In the genomic region with DNA sequence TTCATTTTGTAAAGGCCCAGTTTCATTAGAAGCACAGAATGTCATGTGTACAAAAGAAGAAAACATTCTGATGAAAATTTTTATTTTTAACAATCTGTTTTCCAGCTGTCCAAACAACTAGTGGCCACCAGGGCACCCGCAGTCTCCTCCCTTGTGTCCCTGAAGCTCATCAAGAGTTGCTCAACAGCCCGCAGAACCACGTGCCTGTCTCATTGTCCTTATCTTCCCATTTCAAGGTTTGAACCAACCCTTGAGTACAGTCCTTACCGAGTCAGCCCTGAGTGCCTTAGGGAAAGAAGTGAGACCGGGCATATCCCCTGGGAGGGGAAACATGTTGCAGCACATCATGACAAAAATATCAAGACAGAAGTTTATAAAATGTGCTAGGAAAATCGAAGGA, we compare ENCODE assay signal across 1 cellular context.
TF ChIP-seq lines count a peak whose summit lies in the region.

No MANE protein-coding gene starts in this region.

TF ChIP-seq in HepG2, 621 proteins besides CTCF, POLR2A, EP300 and RAD21 (continued from another document):
- TF ChIP-seq SAP130 (CRISPR knock-in tag; IDR thresholded peaks at IDR 0.05; ENCODE audit: low read depth) (peak; percentile 35; the same call in 1 of the 2 replicates), HDAC6 (IDR thresholded peaks at IDR 0.05; ENCODE audit: low read depth, low read length) (no peak), FOXA1 (IDR thresholded peaks at IDR 0.05) (no peak), FOXA1 (CRISPR knock-in tag; IDR thresholded peaks at IDR 0.05) (0 out of 2 replicates have a peak, but pooled peaks have one; percentile 48), SNAI1 (CRISPR knock-in tag; IDR thresholded peaks at IDR 0.05; ENCODE audit: borderline replicate concordance) (no peak), FOXP1 (IDR thresholded peaks at IDR 0.05) (no peak), FOXP1 (CRISPR knock-in tag; IDR thresholded peaks at IDR 0.05) (no peak), NPAS2 (CRISPR knock-in tag; IDR thresholded peaks at IDR 0.05; ENCODE audit: borderline replicate concordance) (no peak), GATAD2A (CRISPR knock-in tag; IDR thresholded peaks at IDR 0.05) (peak; percentile 36; the same call in 1 of the 2 replicates), FOXK2 (IDR thresholded peaks at IDR 0.05) (no peak), RBFOX2 (IDR thresholded peaks at IDR 0.05; ENCODE audit: low read depth, low read length) (no peak), DMAP1 (CRISPR knock-in tag; IDR thresholded peaks at IDR 0.05) (peak; percentile 28; the same call in 1 of the 2 replicates), ZNF616 (CRISPR knock-in tag; IDR thresholded peaks at IDR 0.05; ENCODE audit: low read depth) (no peak), ZNF331 (CRISPR knock-in tag; IDR thresholded peaks at IDR 0.05) (0 out of 2 replicates have a peak, but pooled peaks have one; percentile 31), CEBPB (IDR thresholded peaks at IDR 0.05; ENCODE audit: borderline replicate concordance, low read depth, low read length) (peak; percentile 94), ARNT2 (CRISPR knock-in tag; IDR thresholded peaks at IDR 0.05; ENCODE audit: low read depth) (no peak), PHF20 (CRISPR knock-in tag; IDR thresholded peaks at IDR 0.05) (no peak), KLF11 (CRISPR knock-in tag; IDR thresholded peaks at IDR 0.05) (no peak), ZNF251 (CRISPR knock-in tag; IDR thresholded peaks at IDR 0.05) (no peak), ZSCAN22 (CRISPR knock-in tag; IDR thresholded peaks at IDR 0.05) (no peak), ZNF33B (CRISPR knock-in tag; IDR thresholded peaks at IDR 0.05) (no peak), ZNF552 (CRISPR knock-in tag; IDR thresholded peaks at IDR 0.05; ENCODE audit: borderline replicate concordance) (peak; percentile 72; the same call in 1 of the 2 replicates), ZBTB21 (CRISPR knock-in tag; IDR thresholded peaks at IDR 0.05) (no peak), ZNF788 (CRISPR knock-in tag; IDR thresholded peaks at IDR 0.05; ENCODE audit: borderline replicate concordance) (no peak), YEATS2 (CRISPR knock-in tag; IDR thresholded peaks at IDR 0.05; ENCODE audit: borderline replicate concordance) (no peak), RNF2 (conservative IDR thresholded peaks at IDR 0.05; ENCODE audit: low read depth) (0 out of 2 replicates have a peak, but pooled peaks have one; percentile 37), RXRB (CRISPR knock-in tag; IDR thresholded peaks at IDR 0.05; ENCODE audit: borderline replicate concordance) (no peak), ZMYM3 (CRISPR knock-in tag; IDR thresholded peaks at IDR 0.05) (peak; percentile 47; the same call in 1 of the 2 replicates), FOSL2 (CRISPR knock-in tag; IDR thresholded peaks at IDR 0.05) (peak; percentile 33; the same call in 1 of the 2 replicates), ZNF737 (CRISPR knock-in tag; IDR thresholded peaks at IDR 0.05; ENCODE audit: borderline replicate concordance) (0 out of 2 replicates have a peak, but pooled peaks have one; percentile 51), GFI1 (CRISPR knock-in tag; IDR thresholded peaks at IDR 0.05; ENCODE audit: borderline replicate concordance) (no peak), RFX3 (CRISPR knock-in tag; IDR thresholded peaks at IDR 0.05) (no peak), ZNF558 (CRISPR knock-in tag; IDR thresholded peaks at IDR 0.05; ENCODE audit: borderline replicate concordance) (no peak)
- TF ChIP-seq, protein P1, sequence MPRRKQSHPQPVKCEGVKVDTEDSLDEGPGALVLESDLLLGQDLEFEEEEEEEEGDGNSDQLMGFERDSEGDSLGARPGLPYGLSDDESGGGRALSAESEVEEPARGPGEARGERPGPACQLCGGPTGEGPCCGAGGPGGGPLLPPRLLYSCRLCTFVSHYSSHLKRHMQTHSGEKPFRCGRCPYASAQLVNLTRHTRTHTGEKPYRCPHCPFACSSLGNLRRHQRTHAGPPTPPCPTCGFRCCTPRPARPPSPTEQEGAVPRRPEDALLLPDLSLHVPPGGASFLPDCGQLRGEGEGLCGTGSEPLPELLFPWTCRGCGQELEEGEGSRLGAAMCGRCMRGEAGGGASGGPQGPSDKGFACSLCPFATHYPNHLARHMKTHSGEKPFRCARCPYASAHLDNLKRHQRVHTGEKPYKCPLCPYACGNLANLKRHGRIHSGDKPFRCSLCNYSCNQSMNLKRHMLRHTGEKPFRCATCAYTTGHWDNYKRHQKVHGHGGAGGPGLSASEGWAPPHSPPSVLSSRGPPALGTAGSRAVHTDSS (CRISPR knock-in tag; conservative IDR thresholded peaks at IDR 0.05): no peak
- TF ChIP-seq, protein P2, sequence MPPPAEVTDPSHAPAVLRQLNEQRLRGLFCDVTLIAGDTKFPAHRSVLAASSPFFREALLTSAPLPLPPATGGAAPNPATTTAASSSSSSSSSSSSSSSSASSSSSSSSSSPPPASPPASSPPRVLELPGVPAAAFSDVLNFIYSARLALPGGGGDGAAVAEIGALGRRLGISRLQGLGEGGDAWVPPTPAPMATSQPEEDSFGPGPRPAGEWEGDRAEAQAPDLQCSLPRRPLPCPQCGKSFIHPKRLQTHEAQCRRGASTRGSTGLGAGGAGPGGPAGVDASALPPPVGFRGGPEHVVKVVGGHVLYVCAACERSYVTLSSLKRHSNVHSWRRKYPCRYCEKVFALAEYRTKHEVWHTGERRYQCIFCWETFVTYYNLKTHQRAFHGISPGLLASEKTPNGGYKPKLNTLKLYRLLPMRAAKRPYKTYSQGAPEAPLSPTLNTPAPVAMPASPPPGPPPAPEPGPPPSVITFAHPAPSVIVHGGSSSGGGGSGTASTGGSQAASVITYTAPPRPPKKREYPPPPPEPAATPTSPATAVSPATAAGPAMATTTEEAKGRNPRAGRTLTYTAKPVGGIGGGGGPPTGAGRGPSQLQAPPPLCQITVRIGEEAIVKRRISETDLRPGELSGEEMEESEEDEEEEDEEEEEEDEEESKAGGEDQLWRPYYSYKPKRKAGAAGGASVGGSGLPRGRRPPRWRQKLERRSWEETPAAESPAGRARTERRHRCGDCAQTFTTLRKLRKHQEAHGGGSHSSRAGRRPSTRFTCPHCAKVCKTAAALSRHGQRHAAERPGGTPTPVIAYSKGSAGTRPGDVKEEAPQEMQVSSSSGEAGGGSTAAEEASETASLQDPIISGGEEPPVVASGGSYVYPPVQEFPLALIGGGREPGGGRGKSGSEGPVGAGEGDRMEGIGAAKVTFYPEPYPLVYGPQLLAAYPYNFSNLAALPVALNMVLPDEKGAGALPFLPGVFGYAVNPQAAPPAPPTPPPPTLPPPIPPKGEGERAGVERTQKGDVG (CRISPR knock-in tag; IDR thresholded peaks at IDR 0.05; ENCODE audit: borderline replicate concordance): no peak
- TF ChIP-seq, protein P3, sequence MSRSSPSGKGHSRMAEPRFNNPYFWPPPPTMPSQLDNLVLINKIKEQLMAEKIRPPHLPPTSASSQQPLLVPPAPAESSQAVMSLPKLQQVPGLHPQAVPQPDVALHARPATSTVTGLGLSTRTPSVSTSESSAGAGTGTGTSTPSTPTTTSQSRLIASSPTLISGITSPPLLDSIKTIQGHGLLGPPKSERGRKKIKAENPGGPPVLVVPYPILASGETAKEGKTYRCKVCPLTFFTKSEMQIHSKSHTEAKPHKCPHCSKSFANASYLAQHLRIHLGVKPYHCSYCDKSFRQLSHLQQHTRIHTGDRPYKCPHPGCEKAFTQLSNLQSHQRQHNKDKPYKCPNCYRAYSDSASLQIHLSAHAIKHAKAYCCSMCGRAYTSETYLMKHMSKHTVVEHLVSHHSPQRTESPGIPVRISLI (CRISPR knock-in tag; IDR thresholded peaks at IDR 0.05; ENCODE audit: borderline replicate concordance): no peak
- TF ChIP-seq, protein P4, sequence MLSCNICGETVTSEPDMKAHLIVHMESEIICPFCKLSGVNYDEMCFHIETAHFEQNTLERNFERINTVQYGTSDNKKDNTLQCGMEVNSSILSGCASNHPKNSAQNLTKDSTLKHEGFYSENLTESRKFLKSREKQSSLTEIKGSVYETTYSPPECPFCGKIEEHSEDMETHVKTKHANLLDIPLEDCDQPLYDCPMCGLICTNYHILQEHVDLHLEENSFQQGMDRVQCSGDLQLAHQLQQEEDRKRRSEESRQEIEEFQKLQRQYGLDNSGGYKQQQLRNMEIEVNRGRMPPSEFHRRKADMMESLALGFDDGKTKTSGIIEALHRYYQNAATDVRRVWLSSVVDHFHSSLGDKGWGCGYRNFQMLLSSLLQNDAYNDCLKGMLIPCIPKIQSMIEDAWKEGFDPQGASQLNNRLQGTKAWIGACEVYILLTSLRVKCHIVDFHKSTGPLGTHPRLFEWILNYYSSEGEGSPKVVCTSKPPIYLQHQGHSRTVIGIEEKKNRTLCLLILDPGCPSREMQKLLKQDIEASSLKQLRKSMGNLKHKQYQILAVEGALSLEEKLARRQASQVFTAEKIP (CRISPR knock-in tag; IDR thresholded peaks at IDR 0.05; ENCODE audit: borderline replicate concordance): no peak
- TF ChIP-seq, protein P5, sequence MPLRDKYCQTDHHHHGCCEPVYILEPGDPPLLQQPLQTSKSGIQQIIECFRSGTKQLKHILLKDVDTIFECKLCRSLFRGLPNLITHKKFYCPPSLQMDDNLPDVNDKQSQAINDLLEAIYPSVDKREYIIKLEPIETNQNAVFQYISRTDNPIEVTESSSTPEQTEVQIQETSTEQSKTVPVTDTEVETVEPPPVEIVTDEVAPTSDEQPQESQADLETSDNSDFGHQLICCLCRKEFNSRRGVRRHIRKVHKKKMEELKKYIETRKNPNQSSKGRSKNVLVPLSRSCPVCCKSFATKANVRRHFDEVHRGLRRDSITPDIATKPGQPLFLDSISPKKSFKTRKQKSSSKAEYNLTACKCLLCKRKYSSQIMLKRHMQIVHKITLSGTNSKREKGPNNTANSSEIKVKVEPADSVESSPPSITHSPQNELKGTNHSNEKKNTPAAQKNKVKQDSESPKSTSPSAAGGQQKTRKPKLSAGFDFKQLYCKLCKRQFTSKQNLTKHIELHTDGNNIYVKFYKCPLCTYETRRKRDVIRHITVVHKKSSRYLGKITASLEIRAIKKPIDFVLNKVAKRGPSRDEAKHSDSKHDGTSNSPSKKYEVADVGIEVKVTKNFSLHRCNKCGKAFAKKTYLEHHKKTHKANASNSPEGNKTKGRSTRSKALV (CRISPR knock-in tag; IDR thresholded peaks at IDR 0.05): no peak
- TF ChIP-seq, protein P6, sequence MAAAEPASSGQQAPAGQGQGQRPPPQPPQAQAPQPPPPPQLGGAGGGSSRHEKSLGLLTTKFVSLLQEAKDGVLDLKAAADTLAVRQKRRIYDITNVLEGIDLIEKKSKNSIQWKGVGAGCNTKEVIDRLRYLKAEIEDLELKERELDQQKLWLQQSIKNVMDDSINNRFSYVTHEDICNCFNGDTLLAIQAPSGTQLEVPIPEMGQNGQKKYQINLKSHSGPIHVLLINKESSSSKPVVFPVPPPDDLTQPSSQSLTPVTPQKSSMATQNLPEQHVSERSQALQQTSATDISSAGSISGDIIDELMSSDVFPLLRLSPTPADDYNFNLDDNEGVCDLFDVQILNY (CRISPR knock-in tag; conservative IDR thresholded peaks at IDR 0.05): no peak
- TF ChIP-seq, protein P7, sequence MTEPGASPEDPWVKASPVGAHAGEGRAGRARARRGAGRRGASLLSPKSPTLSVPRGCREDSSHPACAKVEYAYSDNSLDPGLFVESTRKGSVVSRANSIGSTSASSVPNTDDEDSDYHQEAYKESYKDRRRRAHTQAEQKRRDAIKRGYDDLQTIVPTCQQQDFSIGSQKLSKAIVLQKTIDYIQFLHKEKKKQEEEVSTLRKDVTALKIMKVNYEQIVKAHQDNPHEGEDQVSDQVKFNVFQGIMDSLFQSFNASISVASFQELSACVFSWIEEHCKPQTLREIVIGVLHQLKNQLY (CRISPR knock-in tag; IDR thresholded peaks at IDR 0.05): 0 out of 2 replicates have a peak, but pooled peaks have one; percentile 50
